In the genomic region with DNA sequence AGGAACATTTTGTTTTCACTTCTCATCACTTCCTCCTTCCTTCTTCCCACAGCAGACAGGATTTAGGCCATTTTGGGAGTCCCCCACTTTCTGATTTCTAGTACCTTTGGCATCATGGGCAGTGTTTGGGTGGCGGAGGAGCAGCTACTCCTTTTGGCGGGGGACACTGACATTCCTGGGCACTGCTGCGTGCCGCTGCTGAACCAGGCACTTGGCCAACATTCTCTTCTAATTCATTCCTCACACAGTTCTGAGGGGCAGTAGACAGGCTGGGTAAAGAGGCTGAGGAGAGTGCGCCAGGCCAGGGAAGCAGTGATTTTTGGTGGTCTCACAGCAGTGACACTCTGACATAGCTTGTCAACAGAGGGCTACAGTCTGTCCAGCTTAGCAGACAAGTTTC, we compare ENCODE assay signal across 14 cellular contexts.
DNase-seq lines count a peak whose midpoint lies in the region; ATAC-seq and TF ChIP-seq lines count a peak whose summit lies in the region.
"Had no signal": no experiment of that assay in that cellular context is flagged by ENCODE, and none has a peak within 500 bp of the region (broad histone marks: within the 10 kb centered on the region; RNA-seq: fewer than 3 reads in every experiment).

No MANE protein-coding gene starts in this region.

- H2AFZ ChIP-seq in H9 (ENCODE audit: low read length): no peak overlapping the region

- H3K27ac ChIP-seq in RWPE1 (peak overlapping the region; percentile 93), lower lobe of right lung (no peak overlapping the region), stomach smooth muscle (ENCODE audit: low read length) (peak overlapping the region; percentile 58), H9 (ENCODE audit: insufficient read length, low read depth, low read length) (no peak overlapping the region)
- H3K27ac ChIP-seq: C4-2B had no signal

- ATAC-seq in lower lobe of right lung: peak; percentile 63 to 74
- no peak for ATAC-seq in HG03565 (IDR thresholded peaks at IDR 0.05; ENCODE audit: unreplicated experiment)
- no peak for ATAC-seq in mucosa of descending colon
- no peak for ATAC-seq in GM21529 (IDR thresholded peaks at IDR 0.05; ENCODE audit: unreplicated experiment)

- no peak overlapping the region for H3K56ac ChIP-seq in H9 (ENCODE audit: insufficient read length, low read depth, low read length)

- H3K9ac ChIP-seq in stomach smooth muscle (ENCODE audit: low read length in 2 of 2) (no peak overlapping the region), H9 (ENCODE audit: extremely low read depth, insufficient read length, low read length) (no peak overlapping the region)

- no peaks in the 10 kb centered on the region for H4K20me1 ChIP-seq in H9 (ENCODE audit: control insufficient read depth, insufficient read depth, insufficient read length)

- 0 out of 7 replicates have a peak overlapping the region, but pooled peaks of 1 of the 3 experiments have one; percentile 65 for H3K27ac Mint-ChIP-seq in H9
- H3K27ac Mint-ChIP-seq: stimulated activated naive CD8-positive, alpha-beta T cell treated with anti-CD3 and anti-CD28 coated beads, Interleukin-15, Interleukin-2, amounts not matched to agents 100 ng/mL and 50 ng/mL, for 24 hours had no signal

- H3K79me2 ChIP-seq in H9 (ENCODE audit: insufficient read depth, low read length): no peaks in the 10 kb centered on the region

- H3K36me3 ChIP-seq in lower lobe of right lung (no peaks in the 10 kb centered on the region), stomach smooth muscle (ENCODE audit: control insufficient read depth in 2 of 2, insufficient read depth in 2 of 2, low read length in 2 of 2) (no peaks in the 10 kb centered on the region), mucosa of descending colon (ENCODE audit: low read depth) (no peaks in the 10 kb centered on the region)
- H3K36me3 ChIP-seq: HAP-1 had no signal

- H2BK5ac ChIP-seq in H9 (ENCODE audit: insufficient read length, low read length): no peak overlapping the region

- TF ChIP-seq CTCF in RWPE1 (conservative IDR thresholded peaks at IDR 0.05; ENCODE audit: low read depth) (no peak), lower lobe of right lung (IDR thresholded peaks at IDR 0.05) (no peak), H9 (conservative IDR thresholded peaks at IDR 0.05) (no peak), mucosa of descending colon (IDR thresholded peaks at IDR 0.05) (no peak)

- no peaks in the 10 kb centered on the region; the same call in 1 of the 2 replicates for H3K27me3 Mint-ChIP-seq in H9 (ENCODE audit: low read depth)
- H3K27me3 Mint-ChIP-seq: progenitor cell of endocrine pancreas; stimulated activated naive CD8-positive, alpha-beta T cell treated with anti-CD3 and anti-CD28 coated beads, Interleukin-15, Interleukin-2, amounts not matched to agents 100 ng/mL and 50 ng/mL, for 24 hours had no signal

- H3K79me1 ChIP-seq in H9 (ENCODE audit: insufficient read depth, low read depth, low read length, poor library complexity, severe bottlenecking): no peaks in the 10 kb centered on the region

- POLR2A ChIA-PET in RWPE1 (lab: Yijun Ruan, JAX; ENCODE audit: low non-redundant PET): no interaction called here

- H4K8ac ChIP-seq in H9 (replicated peaks; ENCODE audit: insufficient read length, low read depth, low read length): no peak overlapping the region

- no peaks in the 10 kb centered on the region for H3K36me3 Mint-ChIP-seq in H9 (ENCODE audit: insufficient read depth in 1 of 3, low read depth in 3 of 3)

- no peak overlapping the region for H2BK15ac ChIP-seq in H9 (ENCODE audit: low read depth, low read length)

- H3K4me1 Mint-ChIP-seq in H9: peaks cover 5% of the 10 kb centered on the region in 2 experiments

- no peaks in the 10 kb centered on the region for H3K9me3 Mint-ChIP-seq in H9
- H3K9me3 Mint-ChIP-seq: stimulated activated naive CD8-positive, alpha-beta T cell treated with anti-CD3 and anti-CD28 coated beads, Interleukin-15, Interleukin-2, amounts not matched to agents 100 ng/mL and 50 ng/mL, for 24 hours had no signal

- H3K18ac ChIP-seq in H9 (ENCODE audit: insufficient read length, low read depth, low read length): no peak overlapping the region

- H3K4me3 Mint-ChIP-seq in H9: no peak overlapping the region
- H3K4me3 Mint-ChIP-seq: stimulated activated naive CD8-positive, alpha-beta T cell treated with anti-CD3 and anti-CD28 coated beads, Interleukin-15, Interleukin-2, amounts not matched to agents 100 ng/mL and 50 ng/mL, for 24 hours had no signal

- H4K5ac ChIP-seq in H9 (ENCODE audit: insufficient read length, low read depth, low read length): no peak overlapping the region

- H3K14ac ChIP-seq in H9 (ENCODE audit: insufficient read depth, low read length): no peak overlapping the region

- no peak overlapping the region for H3T11ph ChIP-seq in H9 (ENCODE audit: low read length)

- H3K4ac ChIP-seq in H9 (ENCODE audit: low read depth, low read length): no peak overlapping the region

- no peak overlapping the region for H2AK5ac ChIP-seq in H9 (ENCODE audit: insufficient read length, low read length)

- no peaks in the 10 kb centered on the region for H3K23me2 ChIP-seq in H9 (ENCODE audit: insufficient read length, low read depth, low read length, poor library complexity, severe bottlenecking)

- H4K91ac ChIP-seq in H9 (ENCODE audit: insufficient read length, low read depth, low read length): no peak overlapping the region

- no peak overlapping the region for H2BK120ac ChIP-seq in H9 (ENCODE audit: low read depth, low read length, poor library complexity, severe bottlenecking)

- DNase-seq in RWPE1 (ENCODE audit: low spot score) (no peak), epidermal melanocyte (ENCODE audit: insufficient read length, low spot score) (peak; percentile 33), lower lobe of right lung (no peak), H9 (no peak), mucosa of descending colon (no peak)
- DNase-seq: activated CD4-positive, CD25-positive, alpha-beta regulatory T cell treated with anti-CD3 and anti-CD28 coated beads, Interleukin-2, amount 50 U/mL, for 72 hours; activated T-cell treated with anti-CD3 and anti-CD28 coated beads, Interleukin-2, amount 50 U/mL, for 1 hour had no signal

- intact Hi-C loops in lower lobe of right lung (cut with DNase I) (no loop called here), mucosa of descending colon (cut with DNase I, micrococcal nuclease) (no loop called here)

- no peak overlapping the region for H3K23ac ChIP-seq in H9 (ENCODE audit: insufficient read length, low read depth, low read length)

- H2BK12ac ChIP-seq in H9 (ENCODE audit: insufficient read length, low read depth, low read length): no peak overlapping the region

- H3K9me3 ChIP-seq in lower lobe of right lung (no peaks in the 10 kb centered on the region), stomach smooth muscle (ENCODE audit: control insufficient read depth in 2 of 2, low read length in 2 of 2) (no peaks in the 10 kb centered on the region), H9 (ENCODE audit: control insufficient read depth, low read depth, low read length) (no peaks in the 10 kb centered on the region), mucosa of descending colon (no peaks in the 10 kb centered on the region)
- H3K9me3 ChIP-seq: HAP-1 had no signal

- CTCF ChIA-PET in RWPE1 (lab: Yijun Ruan, JAX): interaction anchor here (0.6 to 0.7 kb wide), 2 partner anchors 31 to 106 kb away, joined by 3 to 4 read pairs; no protein-coding TSS in a partner anchor

- no peak overlapping the region for H3K4me2 ChIP-seq in H9 (ENCODE audit: insufficient read depth, insufficient read length, low read length)

- no CpG with 5 or more reads among the region's 5 CpGs for WGBS in H9 (ENCODE audit: extremely low coverage, insufficient read length, low lambda C conversion rate)

- H2BK20ac ChIP-seq in H9 (ENCODE audit: low read depth, low read length, poor library complexity, severe bottlenecking): no peak overlapping the region

- H3K4me1 ChIP-seq in lower lobe of right lung: peaks cover 14% of the 10 kb centered on the region
- peaks cover 24% of the 10 kb centered on the region for H3K4me1 ChIP-seq in stomach smooth muscle (ENCODE audit: control insufficient read depth, insufficient read depth, low read length)
- H3K4me1 ChIP-seq in H9 (ENCODE audit: insufficient read depth, low read length): 0 out of 2 replicates have a peak, but pooled peaks cover 2% of the 10 kb centered on the region
- H3K4me1 ChIP-seq in mucosa of descending colon (ENCODE audit: low read depth): no peaks in the 10 kb centered on the region
- H3K4me1 ChIP-seq: HAP-1 had no signal

- no peaks in the 10 kb centered on the region for H3K27me3 ChIP-seq in lower lobe of right lung (ENCODE audit: low read depth)
- H3K27me3 ChIP-seq in stomach smooth muscle (ENCODE audit: control insufficient read depth in 1 of 2, insufficient read depth in 2 of 2, low read length in 2 of 2): no peaks in the 10 kb centered on the region
- no peaks in the 10 kb centered on the region for H3K27me3 ChIP-seq in H9 (ENCODE audit: insufficient read depth, low read length)

- no peak overlapping the region for H3K4me3 ChIP-seq in lower lobe of right lung
- peak overlapping the region in 1 of 2 donors; percentile 49 for H3K4me3 ChIP-seq in stomach smooth muscle (ENCODE audit: low read length in 2 of 2)
- H3K4me3 ChIP-seq in mucosa of descending colon: no peak overlapping the region
- H3K4me3 ChIP-seq: HAP-1 had no signal

Comparison
In these comparisons a context has a peak if more than half of its experiments do, and no peak if none do; other contexts are left out.
1. H3K27ac ChIP-seq: peak in RWPE1 (single experiment) and stomach smooth muscle (single experiment); none in lower lobe of right lung (single experiment) and H9 (single experiment).
2. ATAC-seq: peak in lower lobe of right lung (2 of 2); none in HG03565 (single experiment), mucosa of descending colon (single experiment) and GM21529 (single experiment).